Comparison of ENCODE assay signal across 15 cellular contexts in genomic region chr17:17819111-17819510, GRCh38. TPM values are rescaled to one million over a fixed set of nuclear protein-coding genes. Genes with fewer than 3 reads are reported as not detected.
DNase-seq lines count a peak whose midpoint lies in the region; ATAC-seq, FAIRE-seq and TF ChIP-seq lines count a peak whose summit lies in the region.
"Had no signal": no experiment of that assay in that cellular context is flagged by ENCODE, and none has a peak within 500 bp of the region (broad histone marks: within the 10 kb centered on the region; RNA-seq: fewer than 3 reads in every experiment).

No MANE protein-coding gene starts in this region.

- ATAC-seq in PC-3 (no peak), GM19452 (IDR thresholded peaks at IDR 0.05; ENCODE audit: unreplicated experiment) (no peak)

- DNase-seq in T-helper 2 cell treated with Interferon-gamma antibody and Interleukin-4, amounts not matched to agents 5 μg/mL and 100 μg/mL, for 36 hours (ENCODE audit: low spot score) = no peak
- DNase-seq in T-helper 2 cell (no peak), PC-3 (no peak), endothelial cell (ENCODE audit: low spot score) (no peak), GM12892 (ENCODE audit: insufficient read length) (no peak)
- no peak for DNase-seq in effector memory CD4-positive, alpha-beta T cell
- DNase-seq: NCI-H1930, NCI-H774, SIG-M5 had no signal

- TF ChIP-seq CTCF in PC-3 (conservative IDR thresholded peaks at IDR 0.05; ENCODE audit: low read depth, low read length) (no peak), endothelial cell (IDR thresholded peaks at IDR 0.05; ENCODE audit: unreplicated experiment) (no peak)

- H3K4me1 Mint-ChIP-seq in T-helper 2 cell treated with Interferon-gamma antibody and Interleukin-4, amounts not matched to agents 5 μg/mL and 100 μg/mL, for 36 hours (ENCODE audit: low read depth) = peaks cover 41% of the 10 kb centered on the region
- peaks cover 32% of the 10 kb centered on the region for H3K4me1 Mint-ChIP-seq in endothelial cell (ENCODE audit: unreplicated experiment)

- H4K20me1 ChIP-seq in PC-3 (ENCODE audit: low read length) = peaks cover 39% of the 10 kb centered on the region; the same call in 1 of the 2 replicates

- H2AFZ ChIP-seq in PC-3 (ENCODE audit: low read length) = no peak overlapping the region

- H3K4me3 ChIP-seq in PC-3 (ENCODE audit: low read length) (no peak overlapping the region), skeletal muscle tissue (ENCODE audit: low read length in 3 of 3) (no peak overlapping the region)
- no peak overlapping the region for H3K4me3 ChIP-seq in effector memory CD4-positive, alpha-beta T cell (ENCODE audit: insufficient read depth, low read depth, low read length, poor library complexity, severe bottlenecking)
- H3K4me3 ChIP-seq: coronary artery, lower lobe of right lung had no signal

- no peaks in the 10 kb centered on the region for H3K9me2 ChIP-seq in PC-3 (replicated peaks; ENCODE audit: low read length)

- H3K27ac ChIP-seq in PC-3 (ENCODE audit: low read length) = peak overlapping the region; percentile 29
- no peak overlapping the region for H3K27ac ChIP-seq in skeletal muscle tissue (ENCODE audit: low read depth, low read length)
- H3K27ac ChIP-seq in effector memory CD4-positive, alpha-beta T cell (ENCODE audit: insufficient read depth, low read length, poor library complexity, severe bottlenecking) = no peak overlapping the region
- H3K27ac ChIP-seq: coronary artery had no signal

- H3K9me3 ChIP-seq in PC-3 (ENCODE audit: low read length) = no peaks in the 10 kb centered on the region
- no peaks in the 10 kb centered on the region for H3K9me3 ChIP-seq in skeletal muscle tissue (ENCODE audit: control insufficient read depth in 3 of 3, low read length in 3 of 3)
- no peaks in the 10 kb centered on the region for H3K9me3 ChIP-seq in effector memory CD4-positive, alpha-beta T cell (ENCODE audit: control insufficient read depth, low read length)
- H3K9me3 ChIP-seq: lower lobe of right lung had no signal

- H3K36me3 ChIP-seq in PC-3 (ENCODE audit: low read depth, low read length) = peaks cover 47% of the 10 kb centered on the region
- peaks cover 51 to 57% (median 54%) of the 10 kb centered on the region in 3 donors for H3K36me3 ChIP-seq in skeletal muscle tissue (ENCODE audit: control insufficient read depth in 3 of 3, insufficient read depth in 3 of 3, low read length in 3 of 3)
- peaks cover 28% of the 10 kb centered on the region for H3K36me3 ChIP-seq in effector memory CD4-positive, alpha-beta T cell (ENCODE audit: control insufficient read depth, insufficient read depth, low read length)

- no TSS peak for BruUV-seq in PC-3 (replicated peaks; lab: Mats Ljungman, UMichigan)

- POLR2A ChIA-PET in PC-3 (lab: Charles Lee; ENCODE audit: unreplicated experiment) = no interaction called here

- no peaks in the 10 kb centered on the region for H3K27me3 Mint-ChIP-seq in T-helper 2 cell treated with Interferon-gamma antibody and Interleukin-4, amounts not matched to agents 5 μg/mL and 100 μg/mL, for 36 hours (ENCODE audit: low read depth)
- peaks cover 32% of the 10 kb centered on the region for H3K27me3 Mint-ChIP-seq in endothelial cell (ENCODE audit: unreplicated experiment)

- peak overlapping the region; percentile 18; the same call in 1 of the 2 replicates for H3K4me2 ChIP-seq in PC-3 (ENCODE audit: low read length)

- H3K27ac Mint-ChIP-seq in T-helper 2 cell treated with Interferon-gamma antibody and Interleukin-4, amounts not matched to agents 5 μg/mL and 100 μg/mL, for 36 hours = peak overlapping the region; percentile 47
- H3K27ac Mint-ChIP-seq in endothelial cell (ENCODE audit: unreplicated experiment) = no peak overlapping the region
- H3K27ac Mint-ChIP-seq: nephron had no signal

- H3K4me3 Mint-ChIP-seq in T-helper 2 cell treated with Interferon-gamma antibody and Interleukin-4, amounts not matched to agents 5 μg/mL and 100 μg/mL, for 36 hours = peak overlapping the region; percentile 8
- H3K4me3 Mint-ChIP-seq in endothelial cell (ENCODE audit: unreplicated experiment) = peak overlapping the region; percentile 50
- H3K4me3 Mint-ChIP-seq: nephron had no signal

- peaks cover 39% of the 10 kb centered on the region for H3K79me2 ChIP-seq in PC-3 (ENCODE audit: low read length)

- CTCF ChIA-PET in PC-3 (lab: Charles Lee) = no interaction called here

- peaks cover 59% of the 10 kb centered on the region for H3K36me3 Mint-ChIP-seq in T-helper 2 cell treated with Interferon-gamma antibody and Interleukin-4, amounts not matched to agents 5 μg/mL and 100 μg/mL, for 36 hours (ENCODE audit: low read depth)
- H3K36me3 Mint-ChIP-seq in endothelial cell (ENCODE audit: low read depth, unreplicated experiment) = peaks cover 18% of the 10 kb centered on the region

- H3K27me3 ChIP-seq in PC-3 (ENCODE audit: low read length) (no peaks in the 10 kb centered on the region), skeletal muscle tissue (ENCODE audit: control insufficient read depth in 3 of 3, insufficient read depth in 3 of 3, low read length in 3 of 3) (no peaks in the 10 kb centered on the region)
- H3K27me3 ChIP-seq in effector memory CD4-positive, alpha-beta T cell (replicated peaks; ENCODE audit: control insufficient read depth, insufficient read depth, low read length, poor library complexity, severe bottlenecking) = no peaks in the 10 kb centered on the region

- H3F3A ChIP-seq in PC-3 (ENCODE audit: low read length, unreplicated experiment) = no peaks in the 10 kb centered on the region

- H3K9ac ChIP-seq in PC-3 (ENCODE audit: low read length) (no peak overlapping the region), skeletal muscle tissue (ENCODE audit: low read depth in 1 of 3, low read length in 3 of 3) (peak overlapping the region; percentile 12 to 45 (median 16))

- intact Hi-C loops in PC-3 (cut with micrococcal nuclease) = no loop called here

- H3K4me1 ChIP-seq in PC-3 (ENCODE audit: insufficient read depth, low read length) (peaks cover 58% of the 10 kb centered on the region), skeletal muscle tissue (ENCODE audit: control insufficient read depth in 3 of 3, insufficient read depth in 3 of 3, low read length in 3 of 3) (peaks cover 92 to 94% (median 92%) of the 10 kb centered on the region in 3 donors)
- peaks cover 36% of the 10 kb centered on the region for H3K4me1 ChIP-seq in effector memory CD4-positive, alpha-beta T cell (ENCODE audit: control insufficient read depth, insufficient read depth, low read length, poor library complexity, severe bottlenecking)

- FAIRE-seq in GM12892 (lab: Jason Lieb, UNC) = no peak
- FAIRE-seq: D721Med had no signal

- TF ChIP-seq POLR2A in GM12892 (IDR thresholded peaks at IDR 0.05; ENCODE audit: low read depth, low read length) = no peak; the same call in 1 of the 2 replicates

- H3K9me3 Mint-ChIP-seq in T-helper 2 cell treated with Interferon-gamma antibody and Interleukin-4, amounts not matched to agents 5 μg/mL and 100 μg/mL, for 36 hours = no peaks in the 10 kb centered on the region
- no peaks in the 10 kb centered on the region for H3K9me3 Mint-ChIP-seq in endothelial cell (ENCODE audit: unreplicated experiment)
- H3K9me3 Mint-ChIP-seq: nephron had no signal

RNA-seq across cellular contexts. Expression of gene SREBF1, which starts 17.7 kb away (rescaled TPM):
- total RNA-seq in PC-3 (2014; rRNA removed) (167 and 194 TPM in 2 replicates), endothelial cell (ENCODE audit: unreplicated experiment) (146 TPM), skeletal muscle tissue (23.0 TPM)
- 14.3 TPM for polyA plus RNA-seq in GM12892 (2012; ENCODE audit: missing spikeins)
